ENCODE assay signal across 20 cellular contexts in genomic region chr14:74963178-74963704, GRCh38.
DNase-seq lines count a peak whose midpoint lies in the region; ATAC-seq and TF ChIP-seq lines count a peak whose summit lies in the region.
"Had no signal": no experiment of that assay in that cellular context is flagged by ENCODE, and none has a peak within 500 bp of the region (broad histone marks: within the 10 kb centered on the region; RNA-seq: fewer than 3 reads in every experiment).

No MANE protein-coding gene starts in this region.

- H3K4me3 Mint-ChIP-seq in stimulated activated naive CD8-positive, alpha-beta T cell treated with anti-CD3 and anti-CD28 coated beads, Interleukin-15, amount 100 ng/mL, for 72 hours = peak overlapping the region in 1 of 2 donors; percentile 34
- no peak overlapping the region for H3K4me3 Mint-ChIP-seq in nephron progenitor cell
- H3K4me3 Mint-ChIP-seq: central memory CD8-positive, alpha-beta T cell; naive thymus-derived CD8-positive, alpha-beta T cell; T-helper 17 cell; WTC11 had no signal

- H3K9me3 Mint-ChIP-seq in stimulated activated naive CD8-positive, alpha-beta T cell treated with anti-CD3 and anti-CD28 coated beads, Interleukin-15, amount 100 ng/mL, for 72 hours = no peaks in the 10 kb centered on the region
- no peaks in the 10 kb centered on the region for H3K9me3 Mint-ChIP-seq in nephron progenitor cell
- H3K9me3 Mint-ChIP-seq: central memory CD8-positive, alpha-beta T cell; H9; naive thymus-derived CD8-positive, alpha-beta T cell; WTC11 had no signal

- H3K27ac Mint-ChIP-seq in stimulated activated naive CD8-positive, alpha-beta T cell treated with anti-CD3 and anti-CD28 coated beads, Interleukin-15, amount 100 ng/mL, for 72 hours = peak overlapping the region in 1 of 2 donors; percentile 55
- H3K27ac Mint-ChIP-seq in nephron progenitor cell = peak overlapping the region; percentile 83
- H3K27ac Mint-ChIP-seq: T-helper 17 cell, WTC11 had no signal

- peak; percentile 40 for ATAC-seq in stimulated activated naive CD8-positive, alpha-beta T cell treated with anti-CD3 and anti-CD28 coated beads, Interleukin-15, Interleukin-2, amounts not matched to agents 100 U/mL and 50 U/mL, for 24 hours
- no peak for ATAC-seq in stimulated activated naive CD8-positive, alpha-beta T cell treated with anti-CD3 and anti-CD28 coated beads, Interleukin-15, amount 100 ng/mL, for 72 hours
- peak; percentile 32; the same call in 1 of the 3 replicates for ATAC-seq in SK-N-SH treated with all-trans-retinoic acid at 6 μM for 48 hours
- ATAC-seq in HG02759 (IDR thresholded peaks at IDR 0.05; ENCODE audit: unreplicated experiment) = no peak
- ATAC-seq: T-helper 17 cell, WTC11 had no signal

- TF ChIP-seq CTCF in nephron progenitor cell (IDR thresholded peaks at IDR 0.05) = no peak

- peaks cover 28% of the 10 kb centered on the region for H3K27me3 Mint-ChIP-seq in stimulated activated naive CD8-positive, alpha-beta T cell treated with anti-CD3 and anti-CD28 coated beads, Interleukin-15, amount 100 ng/mL, for 72 hours
- peaks cover 45% of the 10 kb centered on the region for H3K27me3 Mint-ChIP-seq in nephron progenitor cell (ENCODE audit: low read depth, poor library complexity)

- H3K36me3 Mint-ChIP-seq in nephron progenitor cell (ENCODE audit: low read depth) = peaks cover 5% of the 10 kb centered on the region
- H3K36me3 Mint-ChIP-seq: naive thymus-derived CD8-positive, alpha-beta T cell; WTC11 had no signal

- H3K4me1 Mint-ChIP-seq in stimulated activated naive CD8-positive, alpha-beta T cell treated with anti-CD3 and anti-CD28 coated beads, Interleukin-15, amount 100 ng/mL, for 72 hours = peaks cover 26% of the 10 kb centered on the region
- H3K4me1 Mint-ChIP-seq in nephron progenitor cell = peaks cover 73% of the 10 kb centered on the region
- H3K4me1 Mint-ChIP-seq: central memory CD8-positive, alpha-beta T cell had no signal

- DNase-seq in stimulated activated naive CD8-positive, alpha-beta T cell treated with anti-CD3 and anti-CD28 coated beads, Interleukin-15, Interleukin-2, amounts not matched to agents 100 U/mL and 50 U/mL, for 24 hours = no peak
- no peak for DNase-seq in stimulated activated naive CD8-positive, alpha-beta T cell treated with anti-CD3 and anti-CD28 coated beads, Interleukin-15, amount 100 ng/mL, for 72 hours
- DNase-seq in nephron progenitor cell = no peak
- no peak for DNase-seq in NK-92 treated with Interleukin-12 subunit alpha and Interleukin-12 subunit beta, amount 100 ng/mL, for 24 hours (lab: John Stamatoyannopoulos, UW)
- DNase-seq in NCI-H524 treated with DMSO at 0.1 percent for 48 hours (lab: John Stamatoyannopoulos, UW) = no peak
- no peak for DNase-seq in superior temporal gyrus (ENCODE audit: extremely low spot score)
- DNase-seq: ACHN; DND-41; effector memory CD4-positive, alpha-beta T cell; H9; heart left ventricle; naive thymus-derived CD8-positive, alpha-beta T cell; NCI-H1048; NCI-H2029; stimulated activated naive CD4-positive, alpha-beta T cell; T-helper 17 cell had no signal

TF ChIP-seq in SK-N-SH treated with all-trans-retinoic acid at 6 μM for 48 hours, 23 proteins besides CTCF, POLR2A, EP300 and RAD21 (continues in another document):
- TF ChIP-seq ZNF565 (CRISPR knock-in tag; conservative IDR thresholded peaks at IDR 0.05; ENCODE audit: low read depth) (no peak), PATZ1 (CRISPR knock-in tag; IDR thresholded peaks at IDR 0.05; ENCODE audit: borderline replicate concordance) (no peak), RARB (CRISPR knock-in tag; IDR thresholded peaks at IDR 0.05) (no peak), ZNF8 (CRISPR knock-in tag; IDR thresholded peaks at IDR 0.05) (no peak), OSR1 (CRISPR knock-in tag; IDR thresholded peaks at IDR 0.05) (no peak), ZFP30 (CRISPR knock-in tag; IDR thresholded peaks at IDR 0.05) (no peak), CSRNP3 (CRISPR knock-in tag; IDR thresholded peaks at IDR 0.05) (no peak), ZFP3 (CRISPR knock-in tag; IDR thresholded peaks at IDR 0.05) (no peak), ESRRG (CRISPR knock-in tag; IDR thresholded peaks at IDR 0.05) (no peak), POU6F1 (CRISPR knock-in tag; IDR thresholded peaks at IDR 0.05; ENCODE audit: borderline replicate concordance, low read depth) (no peak), ARNTL (CRISPR knock-in tag; IDR thresholded peaks at IDR 0.05; ENCODE audit: borderline replicate concordance, low read depth) (no peak), GLIS3 (CRISPR knock-in tag; IDR thresholded peaks at IDR 0.05) (no peak), TCF4 (CRISPR knock-in tag; IDR thresholded peaks at IDR 0.05; ENCODE audit: borderline replicate concordance) (no peak)
- TF ChIP-seq, protein P1, sequence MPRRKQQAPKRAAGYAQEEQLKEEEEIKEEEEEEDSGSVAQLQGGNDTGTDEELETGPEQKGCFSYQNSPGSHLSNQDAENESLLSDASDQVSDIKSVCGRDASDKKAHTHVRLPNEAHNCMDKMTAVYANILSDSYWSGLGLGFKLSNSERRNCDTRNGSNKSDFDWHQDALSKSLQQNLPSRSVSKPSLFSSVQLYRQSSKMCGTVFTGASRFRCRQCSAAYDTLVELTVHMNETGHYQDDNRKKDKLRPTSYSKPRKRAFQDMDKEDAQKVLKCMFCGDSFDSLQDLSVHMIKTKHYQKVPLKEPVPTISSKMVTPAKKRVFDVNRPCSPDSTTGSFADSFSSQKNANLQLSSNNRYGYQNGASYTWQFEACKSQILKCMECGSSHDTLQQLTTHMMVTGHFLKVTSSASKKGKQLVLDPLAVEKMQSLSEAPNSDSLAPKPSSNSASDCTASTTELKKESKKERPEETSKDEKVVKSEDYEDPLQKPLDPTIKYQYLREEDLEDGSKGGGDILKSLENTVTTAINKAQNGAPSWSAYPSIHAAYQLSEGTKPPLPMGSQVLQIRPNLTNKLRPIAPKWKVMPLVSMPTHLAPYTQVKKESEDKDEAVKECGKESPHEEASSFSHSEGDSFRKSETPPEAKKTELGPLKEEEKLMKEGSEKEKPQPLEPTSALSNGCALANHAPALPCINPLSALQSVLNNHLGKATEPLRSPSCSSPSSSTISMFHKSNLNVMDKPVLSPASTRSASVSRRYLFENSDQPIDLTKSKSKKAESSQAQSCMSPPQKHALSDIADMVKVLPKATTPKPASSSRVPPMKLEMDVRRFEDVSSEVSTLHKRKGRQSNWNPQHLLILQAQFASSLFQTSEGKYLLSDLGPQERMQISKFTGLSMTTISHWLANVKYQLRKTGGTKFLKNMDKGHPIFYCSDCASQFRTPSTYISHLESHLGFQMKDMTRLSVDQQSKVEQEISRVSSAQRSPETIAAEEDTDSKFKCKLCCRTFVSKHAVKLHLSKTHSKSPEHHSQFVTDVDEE (CRISPR knock-in tag; IDR thresholded peaks at IDR 0.05) = no peak
- TF ChIP-seq, protein P2, sequence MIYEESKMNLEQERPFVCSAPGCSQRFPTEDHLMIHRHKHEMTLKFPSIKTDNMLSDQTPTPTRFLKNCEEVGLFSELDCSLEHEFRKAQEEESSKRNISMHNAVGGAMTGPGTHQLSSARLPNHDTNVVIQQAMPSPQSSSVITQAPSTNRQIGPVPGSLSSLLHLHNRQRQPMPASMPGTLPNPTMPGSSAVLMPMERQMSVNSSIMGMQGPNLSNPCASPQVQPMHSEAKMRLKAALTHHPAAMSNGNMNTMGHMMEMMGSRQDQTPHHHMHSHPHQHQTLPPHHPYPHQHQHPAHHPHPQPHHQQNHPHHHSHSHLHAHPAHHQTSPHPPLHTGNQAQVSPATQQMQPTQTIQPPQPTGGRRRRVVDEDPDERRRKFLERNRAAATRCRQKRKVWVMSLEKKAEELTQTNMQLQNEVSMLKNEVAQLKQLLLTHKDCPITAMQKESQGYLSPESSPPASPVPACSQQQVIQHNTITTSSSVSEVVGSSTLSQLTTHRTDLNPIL (CRISPR knock-in tag; IDR thresholded peaks at IDR 0.05; ENCODE audit: low read depth) = no peak

Comparison
In these comparisons a context has a peak if more than half of its experiments do, and no peak if none do; other contexts are left out.
1. ATAC-seq: peak in stimulated activated naive CD8-positive, alpha-beta T cell treated with anti-CD3 and anti-CD28 coated beads, Interleukin-15, Interleukin-2, amounts not matched to agents 100 U/mL and 50 U/mL, for 24 hours (single experiment) and SK-N-SH treated with all-trans-retinoic acid at 6 μM for 48 hours (single experiment); none in stimulated activated naive CD8-positive, alpha-beta T cell treated with anti-CD3 and anti-CD28 coated beads, Interleukin-15, amount 100 ng/mL, for 72 hours (single experiment) and HG02759 (single experiment).